Comparison of ENCODE assay signal across 20 cellular contexts in genomic region chr2:119086327-119086726, GRCh38.
"Had no signal": no experiment of that assay in that cellular context is flagged by ENCODE, and none has a peak within 500 bp of the region (broad histone marks: within the 10 kb centered on the region; RNA-seq: fewer than 3 reads in every experiment).

No MANE protein-coding gene starts in this region.

- H3K27me3 ChIP-seq: foreskin keratinocyte, transverse colon, uterus had no signal

- DNase-seq: activated CD4-positive, CD25-positive, alpha-beta regulatory T cell treated with anti-CD3 and anti-CD28 coated beads, Interleukin-2, amount 50 U/mL, for 72 hours; activated gamma-delta T cell treated with Interleukin-2 at 50 U/mL for 16 hours; activated T-cell treated with anti-CD3 and anti-CD28 coated beads, Interleukin-2, amount 50 U/mL, for 1 hour; aorta; effector CD4-positive, alpha-beta T cell; erythroblast; foreskin keratinocyte; kidney glomerular epithelial cell; left ventricle myocardium superior; mammary epithelial cell; stimulated activated CD4-positive, alpha-beta T cell treated with anti-CD3 and anti-CD28 coated beads, Interleukin-2, amount 100 ng/mL, for 24 hours; transverse colon; uterus had no signal

- H3K36me3 Mint-ChIP-seq: activated naive CD4-positive, alpha-beta T cell treated with anti-CD3 and anti-CD28 coated beads, Interleukin-2, amount 50 U/mL, for 24 hours; brain; mesothelial cell of epicardium; natural killer cell treated with Interleukin-12 subunit alpha and Interleukin-12 subunit beta and Interleukin-15 and Interleukin-18, amount 100 ng/mL, for 72 hours; stimulated activated memory B cell treated with anti-CD40 and anti-IgM and Interleukin-4, amounts not matched to agents 10 μg/mL and 1 μg/mL and 100 μg/mL, for 72 hours had no signal

- ATAC-seq: foreskin keratinocyte; left ventricle myocardium superior; natural killer cell treated with Interleukin-12 subunit alpha and Interleukin-12 subunit beta and Interleukin-15 and Interleukin-18, amount 100 ng/mL, for 72 hours; sciatic nerve; stimulated activated memory B cell treated with anti-CD40 and anti-IgM and Interleukin-4, amounts not matched to agents 10 μg/mL and 1 μg/mL and 100 μg/mL, for 72 hours had no signal

- H3K27ac ChIP-seq: foreskin keratinocyte, transverse colon, uterus had no signal

- H3K36me3 ChIP-seq: transverse colon, uterus had no signal

- H3K27me3 Mint-ChIP-seq: stimulated activated memory B cell treated with anti-CD40 and anti-IgM and Interleukin-4, amounts not matched to agents 10 μg/mL and 1 μg/mL and 100 μg/mL, for 72 hours had no signal

- H3K4me1 ChIP-seq: foreskin keratinocyte, uterus had no signal

- H3K9me3 ChIP-seq: transverse colon, uterus had no signal

- H3K4me1 Mint-ChIP-seq: activated naive CD4-positive, alpha-beta T cell treated with anti-CD3 and anti-CD28 coated beads, Interleukin-2, amount 50 U/mL, for 24 hours; stimulated activated memory B cell treated with anti-CD40 and anti-IgM and Interleukin-4, amounts not matched to agents 10 μg/mL and 1 μg/mL and 100 μg/mL, for 72 hours had no signal

- H3K4me3 Mint-ChIP-seq: activated naive CD4-positive, alpha-beta T cell treated with anti-CD3 and anti-CD28 coated beads, Interleukin-2, amount 50 U/mL, for 24 hours; brain; dendritic cell treated with granulocyte-macrophage colony-stimulating factor and Interleukin-4, amounts not matched to agents 40 ng/mL and 50 ng/mL, for 4 days; mesothelial cell of epicardium; natural killer cell treated with Interleukin-12 subunit alpha and Interleukin-12 subunit beta and Interleukin-15 and Interleukin-18, amount 100 ng/mL, for 72 hours; stimulated activated memory B cell treated with anti-CD40 and anti-IgM and Interleukin-4, amounts not matched to agents 10 μg/mL and 1 μg/mL and 100 μg/mL, for 72 hours had no signal

- H3K27ac Mint-ChIP-seq: activated naive CD4-positive, alpha-beta T cell treated with anti-CD3 and anti-CD28 coated beads, Interleukin-2, amount 50 U/mL, for 24 hours; brain; dendritic cell treated with granulocyte-macrophage colony-stimulating factor and Interleukin-4, amounts not matched to agents 40 ng/mL and 50 ng/mL, for 4 days; mesothelial cell of epicardium; natural killer cell treated with Interleukin-12 subunit alpha and Interleukin-12 subunit beta and Interleukin-15 and Interleukin-18, amount 100 ng/mL, for 72 hours; stimulated activated memory B cell treated with anti-CD40 and anti-IgM and Interleukin-4, amounts not matched to agents 10 μg/mL and 1 μg/mL and 100 μg/mL, for 72 hours had no signal

- H3K9me3 Mint-ChIP-seq: activated naive CD4-positive, alpha-beta T cell treated with anti-CD3 and anti-CD28 coated beads, Interleukin-2, amount 50 U/mL, for 24 hours; dendritic cell treated with granulocyte-macrophage colony-stimulating factor and Interleukin-4, amounts not matched to agents 40 ng/mL and 50 ng/mL, for 4 days; natural killer cell treated with Interleukin-12 subunit alpha and Interleukin-12 subunit beta and Interleukin-15 and Interleukin-18, amount 100 ng/mL, for 72 hours had no signal

- H3K4me3 ChIP-seq: transverse colon, uterus had no signal
